16 cellular contexts compared by ENCODE assay signal in genomic region chr10:115727114-115727513, GRCh38.
DNase-seq lines count a peak whose midpoint lies in the region; ATAC-seq and TF ChIP-seq lines count a peak whose summit lies in the region.
"Had no signal": no experiment of that assay in that cellular context is flagged by ENCODE, and none has a peak within 500 bp of the region (broad histone marks: within the 10 kb centered on the region; RNA-seq: fewer than 3 reads in every experiment).

No MANE protein-coding gene starts in this region.

- H3K27me3 ChIP-seq in neural progenitor cell (no peaks in the 10 kb centered on the region), foreskin keratinocyte (no peaks in the 10 kb centered on the region)
- no peaks in the 10 kb centered on the region for H3K27me3 ChIP-seq in effector memory CD4-positive, alpha-beta T cell (replicated peaks; ENCODE audit: control insufficient read depth, insufficient read depth, low read length, poor library complexity, severe bottlenecking)
- H3K27me3 ChIP-seq: BLaER1 treated with 17β-estradiol and CSF1 and Interleukin-3, amounts not matched to agents 10 nM and 100 nM had no signal

- in situ Hi-C loops in ACHN (cut with HindIII; ENCODE audit: low pct_ligation_motif_present, low pct_unique_long_range_greater_than_20kb, low sequenced_read_pairs), result no loop called here

- no peak for ATAC-seq in foreskin keratinocyte

- H3K4me2 ChIP-seq in neural progenitor cell, result no peak overlapping the region
- H3K4me2 ChIP-seq: BLaER1 treated with 17β-estradiol and CSF1 and Interleukin-3, amounts not matched to agents 10 nM and 100 nM had no signal

- no peaks in the 10 kb centered on the region for H3K4me1 Mint-ChIP-seq in neural progenitor cell
- H3K4me1 Mint-ChIP-seq: CD4-positive, alpha-beta memory T cell; IgD-negative memory B cell had no signal

- H3K27ac ChIP-seq in neural progenitor cell, result no peak overlapping the region
- H3K27ac ChIP-seq in foreskin keratinocyte, result no peak overlapping the region
- no peak overlapping the region for H3K27ac ChIP-seq in effector memory CD4-positive, alpha-beta T cell (ENCODE audit: insufficient read depth, low read length, poor library complexity, severe bottlenecking)
- H3K27ac ChIP-seq: BLaER1 treated with 17β-estradiol and CSF1 and Interleukin-3, amounts not matched to agents 10 nM and 100 nM had no signal

- no peaks in the 10 kb centered on the region for H3K36me3 ChIP-seq in neural progenitor cell
- no peaks in the 10 kb centered on the region for H3K36me3 ChIP-seq in effector memory CD4-positive, alpha-beta T cell (ENCODE audit: control insufficient read depth, insufficient read depth, low read length)
- H3K36me3 ChIP-seq: BLaER1 treated with 17β-estradiol and CSF1 and Interleukin-3, amounts not matched to agents 10 nM and 100 nM had no signal

- H3K27ac Mint-ChIP-seq in neural progenitor cell, result no peak overlapping the region
- H3K27ac Mint-ChIP-seq: CD4-positive, alpha-beta memory T cell; IgD-negative memory B cell had no signal

- no peak overlapping the region for H2AFZ ChIP-seq in neural progenitor cell (replicated peaks)

- H3K9me3 ChIP-seq in neural progenitor cell (ENCODE audit: low read depth), result no peaks in the 10 kb centered on the region
- no peaks in the 10 kb centered on the region for H3K9me3 ChIP-seq in effector memory CD4-positive, alpha-beta T cell (ENCODE audit: control insufficient read depth, low read length)
- H3K9me3 ChIP-seq: BLaER1 treated with 17β-estradiol and CSF1 and Interleukin-3, amounts not matched to agents 10 nM and 100 nM; Caco-2 had no signal

- no peak overlapping the region for H3K4me3 Mint-ChIP-seq in neural progenitor cell
- H3K4me3 Mint-ChIP-seq: CD4-positive, alpha-beta memory T cell; IgD-negative memory B cell had no signal

- H3K4me3 ChIP-seq in neural progenitor cell, result no peak overlapping the region
- H3K4me3 ChIP-seq in effector memory CD4-positive, alpha-beta T cell (ENCODE audit: insufficient read depth, low read depth, low read length, poor library complexity, severe bottlenecking), result no peak overlapping the region
- H3K4me3 ChIP-seq: BLaER1 treated with 17β-estradiol and CSF1 and Interleukin-3, amounts not matched to agents 10 nM and 100 nM had no signal

- H3K79me2 ChIP-seq in neural progenitor cell (ENCODE audit: low read depth), result no peaks in the 10 kb centered on the region

- H3K27me3 Mint-ChIP-seq in neural progenitor cell (ENCODE audit: insufficient read depth, low read depth), result no peaks in the 10 kb centered on the region
- H3K27me3 Mint-ChIP-seq: CD4-positive, alpha-beta memory T cell; IgD-negative memory B cell had no signal

- H3K36me3 Mint-ChIP-seq in neural progenitor cell, result no peaks in the 10 kb centered on the region
- H3K36me3 Mint-ChIP-seq: CD4-positive, alpha-beta memory T cell; IgD-negative memory B cell had no signal

- no peak for TF ChIP-seq CTCF in neural progenitor cell (IDR thresholded peaks at IDR 0.05)
- TF ChIP-seq CTCF in foreskin keratinocyte (conservative IDR thresholded peaks at IDR 0.05), result no peak

- no peak overlapping the region for H3K9ac ChIP-seq in neural progenitor cell
- H3K9ac ChIP-seq: BLaER1 treated with 17β-estradiol and CSF1 and Interleukin-3, amounts not matched to agents 10 nM and 100 nM had no signal

- H4K20me1 ChIP-seq in neural progenitor cell (ENCODE audit: low read depth), result no peaks in the 10 kb centered on the region
- H4K20me1 ChIP-seq: BLaER1 treated with 17β-estradiol and CSF1 and Interleukin-3, amounts not matched to agents 10 nM and 100 nM had no signal

- DNase-seq in NCI-H1092 treated with DMSO at 0.1 percent for 48 hours (lab: John Stamatoyannopoulos, UW), result peak; percentile 78
- peak; percentile 10 for DNase-seq in NCI-H510A (lab: John Stamatoyannopoulos, UW)
- peak; percentile 40 for DNase-seq in SK-N-DZ (ENCODE audit: low spot score)
- peak; percentile 1 for DNase-seq in neural progenitor cell (ENCODE audit: low spot score)
- no peak for DNase-seq in foreskin keratinocyte
- DNase-seq in ACHN, result no peak
- DNase-seq in effector memory CD4-positive, alpha-beta T cell, result no peak
- DNase-seq: Caco-2; CD4-positive, alpha-beta memory T cell; DMS153; H7; NCI-H1694; NCI-H2081 treated with DMSO at 0.1 percent for 48 hours; NCI-H2227 treated with DMSO at 0.1 percent for 48 hours had no signal

- no peaks in the 10 kb centered on the region for H3F3A ChIP-seq in neural progenitor cell (ENCODE audit: low read depth)

- H3K4me1 ChIP-seq in neural progenitor cell (no peaks in the 10 kb centered on the region), foreskin keratinocyte (no peaks in the 10 kb centered on the region)
- H3K4me1 ChIP-seq in effector memory CD4-positive, alpha-beta T cell (ENCODE audit: control insufficient read depth, insufficient read depth, low read length, poor library complexity, severe bottlenecking), result no peaks in the 10 kb centered on the region
- H3K4me1 ChIP-seq: BLaER1 treated with 17β-estradiol and CSF1 and Interleukin-3, amounts not matched to agents 10 nM and 100 nM; Caco-2 had no signal

- no peaks in the 10 kb centered on the region for H3K9me3 Mint-ChIP-seq in neural progenitor cell

Comparison
In these comparisons a context has a peak if more than half of its experiments do, and no peak if none do; other contexts are left out.
1. DNase-seq: peak in NCI-H1092 treated with DMSO at 0.1 percent for 48 hours (single experiment), NCI-H510A (single experiment), SK-N-DZ (single experiment) and neural progenitor cell (single experiment); none in foreskin keratinocyte (0 of 2), ACHN (single experiment) and effector memory CD4-positive, alpha-beta T cell (0 of 3).